Comparison of ENCODE assay signal across 1 cellular context in genomic region chr7:159155410-159155809, GRCh38.
TF ChIP-seq lines count a peak whose summit lies in the region.

No MANE protein-coding gene starts in this region.

TF ChIP-seq in HepG2, 621 proteins besides CTCF, POLR2A, EP300 and RAD21 (continued from another document and continues in another):
- TF ChIP-seq E2F1 (CRISPR knock-in tag; IDR thresholded peaks at IDR 0.05) (no peak), NFIC (IDR thresholded peaks at IDR 0.05; ENCODE audit: low read length) (no peak), CBX5 (CRISPR knock-in tag; IDR thresholded peaks at IDR 0.05; ENCODE audit: borderline replicate concordance) (no peak), KDM2A (CRISPR knock-in tag; IDR thresholded peaks at IDR 0.05; ENCODE audit: borderline replicate concordance, low read depth) (no peak), KDM3A (CRISPR knock-in tag; IDR thresholded peaks at IDR 0.05; ENCODE audit: low read depth) (no peak), IRF2 (CRISPR knock-in tag; IDR thresholded peaks at IDR 0.05) (no peak), RXRB (CRISPR knock-in tag; IDR thresholded peaks at IDR 0.05; ENCODE audit: borderline replicate concordance) (peak; percentile 26; the same call in 1 of the 2 replicates), ZNF335 (CRISPR knock-in tag; IDR thresholded peaks at IDR 0.05) (no peak), ZNF605 (CRISPR knock-in tag; IDR thresholded peaks at IDR 0.05) (peak; percentile 39; the same call in 1 of the 2 replicates), SIX4 (CRISPR knock-in tag; IDR thresholded peaks at IDR 0.05) (no peak), RBM39 (IDR thresholded peaks at IDR 0.05; ENCODE audit: low read depth, low read length, poor library complexity, severe bottlenecking) (no peak), ARID4A (CRISPR knock-in tag; IDR thresholded peaks at IDR 0.05; ENCODE audit: borderline replicate concordance) (no peak), NR2C2 (CRISPR knock-in tag; IDR thresholded peaks at IDR 0.05; ENCODE audit: borderline replicate concordance) (0 out of 2 replicates have a peak, but pooled peaks have one; percentile 21), ZNF547 (CRISPR knock-in tag; IDR thresholded peaks at IDR 0.05) (no peak), ZNF317 (CRISPR knock-in tag; IDR thresholded peaks at IDR 0.05) (0 out of 2 replicates have a peak, but pooled peaks have one; percentile 50), SPEN (CRISPR knock-in tag; IDR thresholded peaks at IDR 0.05; ENCODE audit: low read depth) (peak; percentile 35; the same call in 1 of the 2 replicates), HES4 (CRISPR knock-in tag; IDR thresholded peaks at IDR 0.05; ENCODE audit: borderline replicate concordance) (peak; percentile 39; the same call in 1 of the 2 replicates), KDM1A (CRISPR knock-in tag; IDR thresholded peaks at IDR 0.05) (no peak), ATF7 (IDR thresholded peaks at IDR 0.05) (no peak), ATF7 (CRISPR knock-in tag; IDR thresholded peaks at IDR 0.05) (no peak), TBX3 (IDR thresholded peaks at IDR 0.05; ENCODE audit: borderline replicate concordance) (0 out of 2 replicates have a peak, but pooled peaks have one; percentile 31), ZNF180 (CRISPR knock-in tag; IDR thresholded peaks at IDR 0.05; ENCODE audit: borderline replicate concordance, low read depth) (no peak), FOXA3 (CRISPR knock-in tag; IDR thresholded peaks at IDR 0.05) (peak; percentile 86), ZSCAN29 (CRISPR knock-in tag; conservative IDR thresholded peaks at IDR 0.05) (0 out of 2 replicates have a peak, but pooled peaks have one; percentile 29), NONO (IDR thresholded peaks at IDR 0.05) (no peak), NONO (CRISPR knock-in tag; conservative IDR thresholded peaks at IDR 0.05) (no peak), RFX5 (IDR thresholded peaks at IDR 0.05; ENCODE audit: low read depth, low read length) (no peak)
- TF ChIP-seq, protein P1, sequence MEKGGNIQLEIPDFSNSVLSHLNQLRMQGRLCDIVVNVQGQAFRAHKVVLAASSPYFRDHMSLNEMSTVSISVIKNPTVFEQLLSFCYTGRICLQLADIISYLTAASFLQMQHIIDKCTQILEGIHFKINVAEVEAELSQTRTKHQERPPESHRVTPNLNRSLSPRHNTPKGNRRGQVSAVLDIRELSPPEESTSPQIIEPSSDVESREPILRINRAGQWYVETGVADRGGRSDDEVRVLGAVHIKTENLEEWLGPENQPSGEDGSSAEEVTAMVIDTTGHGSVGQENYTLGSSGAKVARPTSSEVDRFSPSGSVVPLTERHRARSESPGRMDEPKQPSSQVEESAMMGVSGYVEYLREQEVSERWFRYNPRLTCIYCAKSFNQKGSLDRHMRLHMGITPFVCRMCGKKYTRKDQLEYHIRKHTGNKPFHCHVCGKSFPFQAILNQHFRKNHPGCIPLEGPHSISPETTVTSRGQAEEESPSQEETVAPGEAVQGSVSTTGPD (CRISPR knock-in tag; IDR thresholded peaks at IDR 0.05), result no peak
- TF ChIP-seq, protein P2, sequence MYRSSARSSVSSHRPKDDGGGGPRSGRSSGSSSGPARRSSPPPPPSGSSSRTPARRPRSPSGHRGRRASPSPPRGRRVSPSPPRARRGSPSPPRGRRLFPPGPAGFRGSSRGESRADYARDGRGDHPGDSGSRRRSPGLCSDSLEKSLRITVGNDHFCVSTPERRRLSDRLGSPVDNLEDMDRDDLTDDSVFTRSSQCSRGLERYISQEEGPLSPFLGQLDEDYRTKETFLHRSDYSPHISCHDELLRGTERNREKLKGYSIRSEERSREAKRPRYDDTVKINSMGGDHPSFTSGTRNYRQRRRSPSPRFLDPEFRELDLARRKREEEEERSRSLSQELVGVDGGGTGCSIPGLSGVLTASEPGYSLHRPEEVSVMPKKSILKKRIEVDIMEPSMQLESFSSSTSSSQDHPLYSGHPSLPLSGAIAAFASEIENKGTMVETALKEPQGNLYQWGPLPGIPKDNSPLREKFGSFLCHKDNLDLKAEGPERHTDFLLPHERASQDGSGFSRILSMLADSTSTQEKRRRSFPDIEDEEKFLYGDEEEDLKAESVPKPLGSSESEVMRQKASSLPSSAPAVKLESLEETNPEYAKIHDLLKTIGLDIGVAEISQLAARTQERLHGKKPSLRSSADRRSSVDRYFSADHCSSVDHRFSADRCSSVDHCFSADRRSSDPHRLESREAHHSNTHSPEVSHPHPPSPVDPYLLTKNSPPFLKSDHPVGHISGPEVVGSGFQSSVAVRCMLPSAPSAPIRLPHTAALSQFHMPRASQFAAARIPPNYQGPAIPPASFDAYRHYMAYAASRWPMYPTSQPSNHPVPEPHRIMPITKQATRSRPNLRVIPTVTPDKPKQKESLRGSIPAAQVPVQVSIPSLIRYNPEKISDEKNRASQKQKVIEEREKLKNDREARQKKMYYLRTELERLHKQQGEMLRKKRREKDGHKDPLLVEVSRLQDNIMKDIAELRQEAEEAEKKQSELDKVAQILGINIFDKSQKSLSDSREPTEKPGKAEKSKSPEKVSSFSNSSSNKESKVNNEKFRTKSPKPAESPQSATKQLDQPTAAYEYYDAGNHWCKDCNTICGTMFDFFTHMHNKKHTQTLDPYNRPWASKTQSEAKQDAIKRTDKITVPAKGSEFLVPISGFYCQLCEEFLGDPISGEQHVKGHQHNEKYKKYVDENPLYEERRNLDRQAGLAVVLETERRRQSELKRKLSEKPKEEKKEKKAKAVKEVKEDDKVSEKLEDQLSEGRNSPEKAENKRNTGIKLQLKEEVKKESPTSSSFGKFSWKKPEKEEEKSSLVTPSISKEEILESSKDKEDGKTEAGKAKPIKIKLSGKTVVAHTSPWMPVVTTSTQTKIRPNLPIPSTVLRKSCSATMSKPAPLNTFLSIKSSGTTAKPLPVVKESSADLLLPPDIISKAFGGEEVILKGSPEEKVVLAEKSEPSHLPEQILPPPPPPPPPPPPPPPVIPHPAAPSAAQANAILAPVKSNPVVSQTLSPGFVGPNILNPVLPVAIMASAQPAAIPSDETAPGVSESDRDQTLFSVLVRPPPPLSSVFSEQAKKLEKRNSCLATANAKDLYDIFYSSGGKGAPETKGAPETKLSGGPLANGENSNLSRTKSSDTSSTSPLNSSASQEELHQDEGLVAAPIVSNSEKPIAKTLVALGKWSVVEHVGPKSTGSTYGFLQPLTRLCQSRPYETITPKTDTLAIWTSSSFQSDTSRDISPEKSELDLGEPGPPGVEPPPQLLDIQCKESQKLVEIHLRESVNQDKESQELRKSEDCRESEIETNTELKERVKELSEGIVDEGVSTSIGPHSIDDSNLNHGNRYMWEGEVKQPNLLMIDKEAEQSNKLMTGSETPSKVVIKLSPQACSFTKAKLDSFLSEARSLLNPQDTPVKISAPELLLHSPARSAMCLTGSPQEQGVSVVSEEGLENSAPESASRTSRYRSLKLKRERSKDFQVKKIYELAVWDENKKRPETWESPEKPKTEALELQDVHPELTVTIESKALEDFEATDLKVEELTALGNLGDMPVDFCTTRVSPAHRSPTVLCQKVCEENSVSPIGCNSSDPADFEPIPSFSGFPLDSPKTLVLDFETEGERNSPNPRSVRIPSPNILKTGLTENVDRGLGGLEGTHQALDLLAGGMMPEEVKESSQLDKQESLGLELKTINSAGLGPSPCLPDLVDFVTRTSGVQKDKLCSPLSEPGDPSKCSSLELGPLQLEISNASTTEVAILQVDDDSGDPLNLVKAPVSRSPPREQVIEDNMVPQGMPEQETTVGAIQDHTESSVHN (CRISPR knock-in tag; IDR thresholded peaks at IDR 0.05), result no peak
- TF ChIP-seq, protein P3, sequence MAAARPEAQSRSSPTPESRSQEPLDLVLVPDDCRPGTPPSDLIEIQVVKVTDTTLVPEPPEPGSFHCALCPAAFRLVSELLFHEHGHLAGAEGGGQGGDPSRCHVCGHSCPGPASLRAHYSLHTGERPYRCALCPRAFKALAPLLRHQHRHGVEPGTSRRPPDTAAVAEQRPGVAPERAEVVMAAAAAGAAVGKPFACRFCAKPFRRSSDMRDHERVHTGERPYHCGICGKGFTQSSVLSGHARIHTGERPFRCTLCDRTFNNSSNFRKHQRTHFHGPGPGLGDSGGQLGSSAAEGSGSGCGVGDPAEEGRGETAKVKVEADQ (CRISPR knock-in tag; IDR thresholded peaks at IDR 0.05; ENCODE audit: borderline replicate concordance), result no peak
- TF ChIP-seq, protein P4, sequence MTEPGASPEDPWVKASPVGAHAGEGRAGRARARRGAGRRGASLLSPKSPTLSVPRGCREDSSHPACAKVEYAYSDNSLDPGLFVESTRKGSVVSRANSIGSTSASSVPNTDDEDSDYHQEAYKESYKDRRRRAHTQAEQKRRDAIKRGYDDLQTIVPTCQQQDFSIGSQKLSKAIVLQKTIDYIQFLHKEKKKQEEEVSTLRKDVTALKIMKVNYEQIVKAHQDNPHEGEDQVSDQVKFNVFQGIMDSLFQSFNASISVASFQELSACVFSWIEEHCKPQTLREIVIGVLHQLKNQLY (CRISPR knock-in tag; IDR thresholded peaks at IDR 0.05), result peak; percentile 58; the same call in 1 of the 2 replicates
- TF ChIP-seq, protein P5, sequence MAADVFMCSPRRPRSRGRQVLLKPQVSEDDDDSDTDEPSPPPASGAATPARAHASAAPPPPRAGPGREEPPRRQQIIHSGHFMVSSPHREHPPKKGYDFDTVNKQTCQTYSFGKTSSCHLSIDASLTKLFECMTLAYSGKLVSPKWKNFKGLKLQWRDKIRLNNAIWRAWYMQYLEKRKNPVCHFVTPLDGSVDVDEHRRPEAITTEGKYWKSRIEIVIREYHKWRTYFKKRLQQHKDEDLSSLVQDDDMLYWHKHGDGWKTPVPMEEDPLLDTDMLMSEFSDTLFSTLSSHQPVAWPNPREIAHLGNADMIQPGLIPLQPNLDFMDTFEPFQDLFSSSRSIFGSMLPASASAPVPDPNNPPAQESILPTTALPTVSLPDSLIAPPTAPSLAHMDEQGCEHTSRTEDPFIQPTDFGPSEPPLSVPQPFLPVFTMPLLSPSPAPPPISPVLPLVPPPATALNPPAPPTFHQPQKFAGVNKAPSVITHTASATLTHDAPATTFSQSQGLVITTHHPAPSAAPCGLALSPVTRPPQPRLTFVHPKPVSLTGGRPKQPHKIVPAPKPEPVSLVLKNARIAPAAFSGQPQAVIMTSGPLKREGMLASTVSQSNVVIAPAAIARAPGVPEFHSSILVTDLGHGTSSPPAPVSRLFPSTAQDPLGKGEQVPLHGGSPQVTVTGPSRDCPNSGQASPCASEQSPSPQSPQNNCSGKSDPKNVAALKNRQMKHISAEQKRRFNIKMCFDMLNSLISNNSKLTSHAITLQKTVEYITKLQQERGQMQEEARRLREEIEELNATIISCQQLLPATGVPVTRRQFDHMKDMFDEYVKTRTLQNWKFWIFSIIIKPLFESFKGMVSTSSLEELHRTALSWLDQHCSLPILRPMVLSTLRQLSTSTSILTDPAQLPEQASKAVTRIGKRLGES (CRISPR knock-in tag; IDR thresholded peaks at IDR 0.05; ENCODE audit: borderline replicate concordance), result no peak
